ENCODE assay signal across 28 cellular contexts in genomic region chr9:8451146-8451545, GRCh38.
"Had no signal": no experiment of that assay in that cellular context is flagged by ENCODE, and none has a peak within 500 bp of the region (broad histone marks: within the 10 kb centered on the region; RNA-seq: fewer than 3 reads in every experiment).

No MANE protein-coding gene starts in this region.

- H3K36me3 ChIP-seq: colonic mucosa, esophagus muscularis mucosa, esophagus squamous epithelium, gastrocnemius medialis, gastroesophageal sphincter had no signal

- FAIRE-seq: colon, endometrium, endothelial cell of umbilical vein, frontal cortex had no signal

- H3K4me3 ChIP-seq: colonic mucosa, coronary artery, dorsolateral prefrontal cortex, esophagus muscularis mucosa, esophagus squamous epithelium, gastrocnemius medialis, gastroesophageal sphincter, heart left ventricle, heart right ventricle had no signal

- H3K27ac ChIP-seq: colonic mucosa, coronary artery, epithelial cell of prostate, esophagus muscularis mucosa, esophagus squamous epithelium, foreskin keratinocyte, gastrocnemius medialis, gastroesophageal sphincter, heart left ventricle, heart right ventricle had no signal

- H3K9me3 ChIP-seq: colonic mucosa, esophagus muscularis mucosa, esophagus squamous epithelium, gastrocnemius medialis, gastroesophageal sphincter, heart left ventricle, heart right ventricle had no signal

- H3K4me1 ChIP-seq: colonic mucosa, esophagus muscularis mucosa, esophagus squamous epithelium, foreskin keratinocyte, gastrocnemius medialis, gastroesophageal sphincter, heart right ventricle had no signal

- ATAC-seq: effector memory CD8-positive, alpha-beta T cell; esophagus mucosa; foreskin keratinocyte; gastrocnemius medialis; gastroesophageal sphincter; heart left ventricle; heart right ventricle had no signal

- DNase-seq: colonic mucosa; cortex of kidney; dermis blood vessel endothelial cell; effector CD4-positive, alpha-beta T cell; effector CD8-positive, alpha-beta T cell; effector memory CD4-positive, alpha-beta T cell; effector memory CD8-positive, alpha-beta T cell; endodermal cell; erythroblast; esophagus squamous epithelium; foreskin fibroblast; foreskin keratinocyte; foreskin melanocyte; gastrocnemius medialis; glutamatergic neuron; head of caudate nucleus; heart left ventricle; heart right ventricle had no signal
